In genomic region chr5:55911784-55912653, GRCh38 we compare ENCODE assay signal across 21 cellular contexts.
A peak's percentile ranks its signal among the peaks of the same experiment; 100 is the strongest.
DNase-seq lines count a peak whose midpoint lies in the region; TF ChIP-seq lines count a peak whose summit lies in the region.
"Had no signal": no experiment of that assay in that cellular context is flagged by ENCODE, and none has a peak within 500 bp of the region (broad histone marks: within the 10 kb centered on the region; RNA-seq: fewer than 3 reads in every experiment).

No MANE protein-coding gene starts in this region.

- no peaks in the 10 kb centered on the region for H3K27me3 Mint-ChIP-seq in activated naive CD4-positive, alpha-beta T cell treated with anti-CD3 and anti-CD28 coated beads for 36 hours (ENCODE audit: low read depth)
- H3K27me3 Mint-ChIP-seq in activated naive CD4-positive, alpha-beta T cell treated with anti-CD3 and anti-CD28 coated beads, Interleukin-2, amount 10 ng/mL, durations not matched to agents 7 days and 5 days = peaks cover 20% of the 10 kb centered on the region
- no peaks in the 10 kb centered on the region for H3K27me3 Mint-ChIP-seq in chondrocyte (ENCODE audit: low read depth)

- H2AFZ ChIP-seq in smooth muscle cell (ENCODE audit: low read depth) (no peak overlapping the region), MM.1S (ENCODE audit: low read length) (no peak overlapping the region)
- H2AFZ ChIP-seq: GM23338 had no signal

- no peak overlapping the region for H3K4me3 Mint-ChIP-seq in activated naive CD4-positive, alpha-beta T cell treated with anti-CD3 and anti-CD28 coated beads for 36 hours
- no peak overlapping the region for H3K4me3 Mint-ChIP-seq in activated naive CD4-positive, alpha-beta T cell treated with anti-CD3 and anti-CD28 coated beads, Interleukin-2, amount 10 ng/mL, durations not matched to agents 7 days and 5 days
- no peak overlapping the region for H3K4me3 Mint-ChIP-seq in chondrocyte (ENCODE audit: unreplicated experiment)
- H3K4me3 Mint-ChIP-seq: activated naive CD8-positive, alpha-beta T cell treated with anti-CD3 and anti-CD28 coated beads, Interleukin-2, amount 10 ng/mL, durations not matched to agents 7 days and 5 days; CD8-positive, alpha-beta memory T cell; GM23338 had no signal

- H3F3A ChIP-seq in smooth muscle cell (ENCODE audit: low read depth) = no peaks in the 10 kb centered on the region
- no peaks in the 10 kb centered on the region for H3F3A ChIP-seq in MM.1S (ENCODE audit: insufficient read depth, low read length)

- H3K4me1 ChIP-seq in smooth muscle cell (ENCODE audit: low read depth) (no peaks in the 10 kb centered on the region), MM.1S (ENCODE audit: low read length) (no peaks in the 10 kb centered on the region)
- H3K4me1 ChIP-seq: gastroesophageal sphincter, lower lobe of right lung, pancreas, SJCRH30, upper lobe of right lung had no signal

- no peak for DNase-seq in activated naive CD4-positive, alpha-beta T cell treated with anti-CD3 and anti-CD28 coated beads for 36 hours
- DNase-seq in activated naive CD4-positive, alpha-beta T cell treated with anti-CD3 and anti-CD28 coated beads, Interleukin-2, amount 10 ng/mL, durations not matched to agents 7 days and 5 days = no peak
- DNase-seq in NB4 (ENCODE audit: low read depth) (peak; percentile 19), chondrocyte (ENCODE audit: low spot score) (no peak), smooth muscle cell (lab: John Stamatoyannopoulos, UW; ENCODE audit: unreplicated experiment) (no peak), NCI-H2227 (lab: John Stamatoyannopoulos, UW; ENCODE audit: unreplicated experiment) (no peak), MM.1S (no peak), NCI-H2107 treated with DMSO at 0.1 percent for 48 hours (lab: John Stamatoyannopoulos, UW; ENCODE audit: unreplicated experiment) (no peak)
- DNase-seq: activated CD4-positive, alpha-beta T cell treated with anti-CD3 and anti-CD28 coated beads for 1 hour; activated naive CD8-positive, alpha-beta T cell treated with anti-CD3 and anti-CD28 coated beads, Interleukin-2, amount 10 ng/mL, durations not matched to agents 7 days and 5 days; CD8-positive, alpha-beta memory T cell; lower lobe of right lung; NCI-H187; NCI-H446 treated with DMSO at 0.1 percent for 48 hours; pancreas; SJCRH30; T-helper 9 cell; upper lobe of right lung had no signal

- CTCF ChIA-PET in activated naive CD4-positive, alpha-beta T cell treated with anti-CD3 and anti-CD28 coated beads for 36 hours (lab: Charles Lee) = interaction anchor here (0.6 to 1.5 kb wide), 5 partner anchors 8 to 661 kb away, joined by 3 to 5 read pairs (median 3); no protein-coding TSS in a partner anchor
- CTCF ChIA-PET in activated naive CD4-positive, alpha-beta T cell treated with anti-CD3 and anti-CD28 coated beads, Interleukin-2, amount 10 ng/mL, durations not matched to agents 7 days and 5 days (lab: Charles Lee) = interaction anchor here (0.9 to 1.9 kb wide), 3 partner anchors 11 to 43 kb away, joined by 3 to 6 read pairs (median 5); no protein-coding TSS in a partner anchor

- H3K9me3 ChIP-seq in smooth muscle cell (replicated peaks; ENCODE audit: low read depth) = no peaks in the 10 kb centered on the region
- no peaks in the 10 kb centered on the region for H3K9me3 ChIP-seq in MM.1S (replicated peaks; ENCODE audit: insufficient read depth, low read length)
- H3K9me3 ChIP-seq: gastroesophageal sphincter, lower lobe of right lung, pancreas, SJCRH30, upper lobe of right lung had no signal

- TF ChIP-seq POLR2A in NB4 (IDR thresholded peaks at IDR 0.05; ENCODE audit: extremely low read depth, insufficient read length) = no peak

- no peak overlapping the region for H3K4me2 ChIP-seq in smooth muscle cell
- H3K4me2 ChIP-seq in MM.1S (ENCODE audit: low read depth, low read length) = no peak overlapping the region
- H3K4me2 ChIP-seq: GM23338 had no signal

- no peaks in the 10 kb centered on the region for H3K9me2 ChIP-seq in MM.1S (replicated peaks; ENCODE audit: insufficient read depth, low read length)

- H3K36me3 Mint-ChIP-seq in activated naive CD4-positive, alpha-beta T cell treated with anti-CD3 and anti-CD28 coated beads for 36 hours (ENCODE audit: low read depth) = no peaks in the 10 kb centered on the region
- H3K36me3 Mint-ChIP-seq in activated naive CD4-positive, alpha-beta T cell treated with anti-CD3 and anti-CD28 coated beads, Interleukin-2, amount 10 ng/mL, durations not matched to agents 7 days and 5 days = no peaks in the 10 kb centered on the region
- H3K36me3 Mint-ChIP-seq in chondrocyte (ENCODE audit: low read depth) = no peaks in the 10 kb centered on the region
- H3K36me3 Mint-ChIP-seq: activated naive CD8-positive, alpha-beta T cell treated with anti-CD3 and anti-CD28 coated beads, Interleukin-2, amount 10 ng/mL, durations not matched to agents 7 days and 5 days; CD8-positive, alpha-beta memory T cell had no signal

- H3K27ac Mint-ChIP-seq in activated naive CD4-positive, alpha-beta T cell treated with anti-CD3 and anti-CD28 coated beads for 36 hours = peak overlapping the region; percentile 1
- H3K27ac Mint-ChIP-seq in activated naive CD4-positive, alpha-beta T cell treated with anti-CD3 and anti-CD28 coated beads, Interleukin-2, amount 10 ng/mL, durations not matched to agents 7 days and 5 days = no peak overlapping the region
- peak overlapping the region; percentile 92 for H3K27ac Mint-ChIP-seq in chondrocyte (ENCODE audit: unreplicated experiment)
- H3K27ac Mint-ChIP-seq: activated naive CD8-positive, alpha-beta T cell treated with anti-CD3 and anti-CD28 coated beads, Interleukin-2, amount 10 ng/mL, durations not matched to agents 7 days and 5 days; CD8-positive, alpha-beta memory T cell; GM23338 had no signal

- peak overlapping the region; percentile 5 for H3K27ac ChIP-seq in smooth muscle cell (ENCODE audit: low read depth)
- no peak overlapping the region for H3K27ac ChIP-seq in MM.1S (ENCODE audit: low read length)
- H3K27ac ChIP-seq: gastroesophageal sphincter, HL-60, lower lobe of right lung, pancreas, SJCRH30, upper lobe of right lung had no signal

- H3K36me3 ChIP-seq in smooth muscle cell (ENCODE audit: low read depth) = no peaks in the 10 kb centered on the region
- no peaks in the 10 kb centered on the region for H3K36me3 ChIP-seq in MM.1S (replicated peaks; ENCODE audit: insufficient read depth, low read length)
- H3K36me3 ChIP-seq: gastroesophageal sphincter, lower lobe of right lung, pancreas, SJCRH30, upper lobe of right lung had no signal

- H3K4me3 ChIP-seq in NB4 (ENCODE audit: low read depth, low read length) (no peak overlapping the region), smooth muscle cell (no peak overlapping the region), MM.1S (ENCODE audit: low read length) (no peak overlapping the region)
- H3K4me3 ChIP-seq: gastroesophageal sphincter, GM23338, lower lobe of right lung, pancreas, SJCRH30, upper lobe of right lung had no signal

- TF ChIP-seq CTCF in NB4 (IDR thresholded peaks at IDR 0.05; ENCODE audit: low read depth, low read length) (no peak), chondrocyte (IDR thresholded peaks at IDR 0.05) (peak; percentile 72), smooth muscle cell (IDR thresholded peaks at IDR 0.05; ENCODE audit: borderline replicate concordance, insufficient read depth, poor library complexity, severe bottlenecking) (no peak), MM.1S (IDR thresholded peaks at IDR 0.05; ENCODE audit: low read length) (no peak)

- no peaks in the 10 kb centered on the region for H4K20me1 ChIP-seq in smooth muscle cell (ENCODE audit: low read depth)
- H4K20me1 ChIP-seq in MM.1S (ENCODE audit: insufficient read depth, low read length) = no peaks in the 10 kb centered on the region

- H3K9ac ChIP-seq in smooth muscle cell (ENCODE audit: low read depth) = no peak overlapping the region
- H3K9ac ChIP-seq in MM.1S (ENCODE audit: low read length) = no peak overlapping the region

- H3K27me3 ChIP-seq in smooth muscle cell (ENCODE audit: low read depth) (no peaks in the 10 kb centered on the region), MM.1S (replicated peaks; ENCODE audit: insufficient read depth, low read length) (no peaks in the 10 kb centered on the region)
- H3K27me3 ChIP-seq: gastroesophageal sphincter, pancreas, SJCRH30, upper lobe of right lung had no signal

- H3K9me3 Mint-ChIP-seq in activated naive CD4-positive, alpha-beta T cell treated with anti-CD3 and anti-CD28 coated beads for 36 hours = peaks cover 2% of the 10 kb centered on the region
- no peaks in the 10 kb centered on the region for H3K9me3 Mint-ChIP-seq in activated naive CD4-positive, alpha-beta T cell treated with anti-CD3 and anti-CD28 coated beads, Interleukin-2, amount 10 ng/mL, durations not matched to agents 7 days and 5 days
- H3K9me3 Mint-ChIP-seq in chondrocyte (ENCODE audit: low read depth) = no peaks in the 10 kb centered on the region
- H3K9me3 Mint-ChIP-seq: activated naive CD8-positive, alpha-beta T cell treated with anti-CD3 and anti-CD28 coated beads, Interleukin-2, amount 10 ng/mL, durations not matched to agents 7 days and 5 days; CD8-positive, alpha-beta memory T cell; GM23338 had no signal

- intact Hi-C loops in activated naive CD4-positive, alpha-beta T cell treated with anti-CD3 and anti-CD28 coated beads for 36 hours (cut with micrococcal nuclease) = loop anchor here (5.0 to 10.0 kb wide), 3 partner anchors 467 to 740 kb away; partner anchors contain the start of gene CDC20B

- peaks cover 13% of the 10 kb centered on the region for H3K4me1 Mint-ChIP-seq in activated naive CD4-positive, alpha-beta T cell treated with anti-CD3 and anti-CD28 coated beads for 36 hours (ENCODE audit: low read depth)
- H3K4me1 Mint-ChIP-seq in activated naive CD4-positive, alpha-beta T cell treated with anti-CD3 and anti-CD28 coated beads, Interleukin-2, amount 10 ng/mL, durations not matched to agents 7 days and 5 days = no peaks in the 10 kb centered on the region
- H3K4me1 Mint-ChIP-seq in chondrocyte (ENCODE audit: low read depth) = peaks cover 26% of the 10 kb centered on the region
- H3K4me1 Mint-ChIP-seq: activated naive CD8-positive, alpha-beta T cell treated with anti-CD3 and anti-CD28 coated beads, Interleukin-2, amount 10 ng/mL, durations not matched to agents 7 days and 5 days; CD8-positive, alpha-beta memory T cell; GM23338 had no signal

- no peaks in the 10 kb centered on the region for H3K79me2 ChIP-seq in smooth muscle cell (ENCODE audit: low read depth)
- H3K79me2 ChIP-seq in MM.1S (ENCODE audit: low read length) = no peaks in the 10 kb centered on the region

- WGBS in smooth muscle cell (ENCODE audit: low lambda C conversion rate) = 82% methylated on average over 2 of the region's 2 CpGs
